In the genomic region with DNA sequence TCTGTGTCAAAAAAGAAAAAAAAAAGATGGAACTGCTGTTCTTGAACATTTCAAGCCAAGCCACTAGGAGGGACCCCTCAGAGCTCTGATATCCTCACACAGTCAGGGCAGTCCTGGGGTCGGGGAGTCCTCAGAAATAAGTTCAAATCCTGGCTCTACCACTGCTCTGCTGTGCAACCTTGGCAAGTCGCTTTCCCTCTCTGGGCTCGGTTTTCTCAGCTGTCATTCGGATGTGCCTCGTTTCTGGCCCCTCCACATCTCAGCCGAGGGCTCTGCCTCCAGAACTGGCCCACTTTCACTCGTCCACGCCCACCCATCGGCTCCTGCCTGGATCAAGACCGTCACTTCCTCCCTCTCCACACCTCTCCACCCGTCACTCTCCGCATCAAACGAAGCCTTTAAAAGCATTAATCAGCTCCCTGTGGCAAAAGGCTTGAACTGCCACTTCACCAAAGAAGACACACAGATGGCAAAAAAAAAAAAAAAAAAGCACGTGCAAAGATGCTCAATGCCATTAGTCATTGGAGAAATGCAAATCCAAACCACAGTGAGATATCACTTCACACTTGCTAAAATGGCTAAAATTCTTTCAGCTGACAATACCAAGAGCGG, we compare ENCODE assay signal across 22 cellular contexts. TPM values are rescaled to one million over a fixed set of nuclear protein-coding genes. Genes with fewer than 3 reads are reported as not detected.
DNase-seq lines count a peak whose midpoint lies in the region; ATAC-seq, FAIRE-seq and TF ChIP-seq lines count a peak whose summit lies in the region.
"Had no signal": no experiment of that assay in that cellular context is flagged by ENCODE, and none has a peak within 500 bp of the region (broad histone marks: within the 10 kb centered on the region; RNA-seq: fewer than 3 reads in every experiment).

No MANE protein-coding gene starts in this region.

- intact Hi-C loops in HepG2 (cut with micrococcal nuclease; ENCODE audit: unreplicated experiment): no loop called here
- intact Hi-C loops in right lobe of liver (cut with DNase I): no loop called here

- H4K20me1 ChIP-seq in HepG2 (ENCODE audit: insufficient read depth, low read length): no peaks in the 10 kb centered on the region

- H3K27me3 ChIP-seq in HepG2 (ENCODE audit: control insufficient read depth in 1 of 2, insufficient read depth in 2 of 2, low read length in 2 of 2) (no peaks in the 10 kb centered on the region), right lobe of liver (no peaks in the 10 kb centered on the region), gastroesophageal sphincter (peaks cover 58% of the 10 kb centered on the region)
- H3K27me3 ChIP-seq: vagina had no signal

- ATAC-seq in HepG2 (no peak), right lobe of liver (no peak), gastroesophageal sphincter (no peak)
- ATAC-seq: GM12878, HCT116 had no signal

- TF ChIP-seq CTCF in HepG2 (CRISPR knock-in tag; IDR thresholded peaks at IDR 0.05) (no peak), right lobe of liver (IDR thresholded peaks at IDR 0.05) (no peak), gastroesophageal sphincter (IDR thresholded peaks at IDR 0.05) (no peak)

- H3K9me3 ChIP-seq in HepG2 (ENCODE audit: low read length): no peaks in the 10 kb centered on the region
- H3K9me3 ChIP-seq in right lobe of liver: no peaks in the 10 kb centered on the region
- H3K9me3 ChIP-seq in gastroesophageal sphincter: peaks cover 0 to under 1% (median 0%) of the 10 kb centered on the region in 3 donors
- H3K9me3 ChIP-seq: vagina had no signal

- no peak for TF ChIP-seq RAD21 in HepG2 (CRISPR knock-in tag; IDR thresholded peaks at IDR 0.05)

- H3K36me3 ChIP-seq in HepG2 (replicated peaks in 1 of 2; ENCODE audit: control insufficient read depth in 1 of 2, insufficient read depth in 2 of 2, low read length in 2 of 2): no peaks in the 10 kb centered on the region
- H3K36me3 ChIP-seq in right lobe of liver: no peaks in the 10 kb centered on the region
- no peaks in the 10 kb centered on the region for H3K36me3 ChIP-seq in gastroesophageal sphincter
- H3K36me3 ChIP-seq: vagina had no signal

- H3K4me2 ChIP-seq in HepG2 (ENCODE audit: low read depth, low read length): no peak overlapping the region

- FAIRE-seq in HepG2 (lab: Jason Lieb, UNC): no peak
- FAIRE-seq: GM12878, small intestine had no signal

- TF ChIP-seq EP300 in HepG2 (IDR thresholded peaks at IDR 0.05; ENCODE audit: low read depth in 2 of 2, low read length in 2 of 2): no peak
- TF ChIP-seq EP300 in HepG2 (CRISPR knock-in tag; IDR thresholded peaks at IDR 0.05; ENCODE audit: borderline replicate concordance): no peak
- no peak for TF ChIP-seq EP300 in gastroesophageal sphincter (IDR thresholded peaks at IDR 0.05)

- H3K4me1 ChIP-seq in HepG2 (ENCODE audit: insufficient read depth, low read length) (no peaks in the 10 kb centered on the region), right lobe of liver (no peaks in the 10 kb centered on the region), gastroesophageal sphincter (no peaks in the 10 kb centered on the region)
- H3K4me1 ChIP-seq: vagina had no signal

- H3K4me3 ChIP-seq in HepG2 (replicated peaks in 1 of 3; ENCODE audit: insufficient read depth in 1 of 3, low read depth in 2 of 3, low read length in 3 of 3) (no peak overlapping the region), right lobe of liver (no peak overlapping the region), gastroesophageal sphincter (no peak overlapping the region)
- H3K4me3 ChIP-seq: GM12878, vagina had no signal

- H3K79me2 ChIP-seq in HepG2 (ENCODE audit: insufficient read depth, low read length): no peaks in the 10 kb centered on the region

- POLR2A ChIA-PET in HepG2 (lab: Yijun Ruan, JAX): no interaction called here

- BruUV-seq in HepG2 (replicated peaks; lab: Mats Ljungman, UMichigan): no TSS peak

- WGBS in HepG2 (ENCODE audit: low lambda C conversion rate): 28% methylated on average over 15 of the region's 15 CpGs
- WGBS in right lobe of liver (ENCODE audit: insufficient coverage, low coverage, low lambda C conversion rate, missing lambda C conversion rate): 19% methylated on average over 11 of the region's 15 CpGs
- 38 to 58% methylated on average over 5 to 11 of the region's 15 CpGs for WGBS in gastroesophageal sphincter (ENCODE audit: low coverage in 1 of 2), 2 donors

- no peak overlapping the region for H2AFZ ChIP-seq in HepG2 (ENCODE audit: low read length)

- TF ChIP-seq POLR2A in HepG2 (IDR thresholded peaks at IDR 0.05; ENCODE audit: insufficient read depth in 1 of 2, low read depth in 2 of 2, low read length in 2 of 2) (no peak), right lobe of liver (IDR thresholded peaks at IDR 0.05) (no peak), gastroesophageal sphincter (IDR thresholded peaks at IDR 0.05) (no peak)

- no peak for DNase-seq in HepG2 (ENCODE audit: low spot score)
- no peak for DNase-seq in right lobe of liver
- DNase-seq in NCI-H1694 (lab: John Stamatoyannopoulos, UW): peak; percentile 79
- peak; percentile 55 for DNase-seq in SW480 (ENCODE audit: low spot score)
- peak; percentile 36 for DNase-seq in superior temporal gyrus (ENCODE audit: extremely low spot score)
- DNase-seq in NCI-H1048 (lab: John Stamatoyannopoulos, UW): no peak
- DNase-seq in COLO829 (ENCODE audit: low spot score): no peak
- DNase-seq: activated naive CD4-positive, alpha-beta T cell; CD8-positive, alpha-beta memory T cell; GDM1; NCI-H187 treated with DMSO at 0.1 percent for 48 hours; nephron progenitor cell; Right ventricle myocardium superior; small intestine; stimulated activated CD4-positive, alpha-beta T cell treated with anti-CD3 and anti-CD28 coated beads, Interleukin-4, amount 100 ng/mL, for 1 hour; T-helper 1 cell had no signal

- no peak overlapping the region for H3K9ac ChIP-seq in HepG2 (ENCODE audit: insufficient read depth, low read depth, low read length)

- in situ Hi-C loops in HepG2 (cut with HindIII; ENCODE audit: extremely low pct_ligation_motif_present, low pct_unique_long_range_greater_than_20kb): no loop called here

- CTCF ChIA-PET in HepG2 (lab: Yijun Ruan, JAX; ENCODE audit: low intra/inter-chr PET ratio, low total read pairs): no interaction called here

- H3K27ac ChIP-seq in HepG2 (ENCODE audit: extremely low read length, insufficient read depth, low read length) (no peak overlapping the region), right lobe of liver (no peak overlapping the region), gastroesophageal sphincter (no peak overlapping the region)
- H3K27ac ChIP-seq: vagina had no signal

TF ChIP-seq in HepG2, 621 proteins besides CTCF, POLR2A, EP300 and RAD21:
- TF ChIP-seq, protein P1, sequence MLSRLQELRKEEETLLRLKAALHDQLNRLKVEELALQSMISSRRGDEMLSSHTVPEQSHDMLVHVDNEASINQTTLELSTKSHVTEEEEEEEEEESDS (CRISPR knock-in tag; IDR thresholded peaks at IDR 0.05; ENCODE audit: borderline replicate concordance): no peak
- TF ChIP-seq ZNF768 (CRISPR knock-in tag; IDR thresholded peaks at IDR 0.05): peak; percentile 95

RNA-seq across cellular contexts. Expression of a gene that starts 7.4 kb away (rescaled TPM):
- total RNA-seq in HepG2 (2016; rRNA removed; fragmentation: Illumina TruSeq; extraction: Trizol) (not detected in 2 replicates), right lobe of liver (not detected), gastroesophageal sphincter (not detected)
- total RNA-seq in HepG2 (2016; cell fraction: cytosol; rRNA removed; fragmentation: Illumina TruSeq; extraction: Trizol; ENCODE audit: low read depth): not detected in 2 replicates
- total RNA-seq in HepG2 (2016; cell fraction: insoluble cytoplasmic fraction; rRNA removed; fragmentation: Illumina TruSeq; extraction: Trizol): not detected in 2 replicates
- total RNA-seq in HepG2 (2016; cell fraction: membrane; rRNA removed; fragmentation: Illumina TruSeq; extraction: Trizol): not detected in 2 replicates
- not detected in 2 replicates for total RNA-seq in HepG2 (2016; cell fraction: nucleus; rRNA removed; fragmentation: Illumina TruSeq; extraction: Trizol)
- polyA plus RNA-seq in HepG2 (2011; rRNA removed): not detected in 2 replicates
- polyA plus RNA-seq in HepG2 (2011; cell fraction: cytosol; rRNA removed): not detected in 2 replicates
- polyA plus RNA-seq in HepG2 (2011; cell fraction: nucleus; rRNA removed): not detected in 2 replicates
- not detected in 2 replicates for polyA plus RNA-seq in HepG2 (2012)
- polyA plus RNA-seq in HepG2 (2016; cell fraction: cytosol; fragmentation: Illumina TruSeq; extraction: Trizol; ENCODE audit: low read depth): not detected in 2 replicates
- not detected in 2 replicates for polyA plus RNA-seq in HepG2 (2016; cell fraction: insoluble cytoplasmic fraction; fragmentation: Illumina TruSeq; extraction: Trizol; ENCODE audit: low read depth)
- polyA plus RNA-seq in HepG2 (2016; cell fraction: membrane; fragmentation: Illumina TruSeq; extraction: Trizol; ENCODE audit: low read depth): not detected in 2 replicates
- polyA plus RNA-seq in HepG2 (2016; cell fraction: nucleus; fragmentation: Illumina TruSeq; extraction: Trizol; ENCODE audit: insufficient read depth, low read depth): not detected in 2 replicates
- polyA minus RNA-seq in HepG2 (2011; rRNA and poly(A)+ RNA removed; ENCODE audit: low replicate concordance): not detected in 2 replicates
- polyA minus RNA-seq in HepG2 (2011; cell fraction: cytosol; rRNA and poly(A)+ RNA removed): not detected in 2 replicates
- polyA minus RNA-seq in HepG2 (2011; cell fraction: nucleus; rRNA and poly(A)+ RNA removed): not detected in 2 replicates
- total RNA-seq: CD8-positive, alpha-beta memory T cell; GM12878; HT-29; progenitor cell of endocrine pancreas; Right ventricle myocardium superior; vagina had no signal
- polyA plus RNA-seq: CD8-positive, alpha-beta memory T cell; GM12878; small intestine had no signal

Comparison
In these comparisons a context has a peak if more than half of its experiments do, and no peak if none do; other contexts are left out.
1. DNase-seq: peak in NCI-H1694 (single experiment), SW480 (single experiment) and superior temporal gyrus (single experiment); none in HepG2 (single experiment), right lobe of liver (0 of 3), NCI-H1048 (single experiment) and COLO829 (single experiment).